Comparison of ENCODE assay signal across 22 cellular contexts in genomic region chr3:110493752-110494151, GRCh38.
"Had no signal": no experiment of that assay in that cellular context is flagged by ENCODE, and none has a peak within 500 bp of the region (broad histone marks: within the 10 kb centered on the region; RNA-seq: fewer than 3 reads in every experiment).

No MANE protein-coding gene starts in this region.

- H3K9me3 ChIP-seq: pancreas, suprapubic skin had no signal

- H3K36me3 ChIP-seq: heart right ventricle, pancreas, suprapubic skin, tibial nerve, WERI-Rb-1 had no signal

- H3K27me3 ChIP-seq: heart right ventricle, pancreas, suprapubic skin, tibial nerve had no signal

- H3K27me3 Mint-ChIP-seq: activated CD4-positive, alpha-beta T cell treated with anti-CD3 and anti-CD28 coated beads, Interleukin-2, amount 10 ng/mL, durations not matched to agents 7 days and 5 days; brain had no signal

- H3K4me1 ChIP-seq: heart right ventricle, pancreas, suprapubic skin, tibial nerve had no signal

- H3K27ac ChIP-seq: heart right ventricle, pancreas, skin epidermis, suprapubic skin, tibial nerve, WERI-Rb-1 had no signal

- DNase-seq: activated CD4-positive, alpha-beta T cell treated with anti-CD3 and anti-CD28 coated beads, Interleukin-2, amount 10 ng/mL, durations not matched to agents 7 days and 5 days; activated CD4-positive, CD25-positive, alpha-beta regulatory T cell treated with anti-CD3 and anti-CD28 coated beads, Interleukin-2, amount 50 U/mL, for 72 hours; activated CD8-positive, alpha-beta T cell treated with anti-CD3 and anti-CD28 coated beads, Interleukin-2, amount 10 ng/mL, durations not matched to agents 7 days and 5 days; activated gamma-delta T cell; aorta; foreskin fibroblast; heart right ventricle; islet precursor cell; left cardiac atrium; nephron progenitor cell; pancreas; right cardiac atrium; stimulated activated CD4-positive, alpha-beta T cell treated with anti-CD3 and anti-CD28 coated beads, Interleukin-1b, Interleukin-23, amount 100 ng/mL, for 48 hours; stimulated activated naive CD8-positive, alpha-beta T cell treated with anti-CD3 and anti-CD28 coated beads, Interleukin-15, amount 100 ng/mL, for 72 hours; WERI-Rb-1 had no signal

- H3K4me3 ChIP-seq: heart right ventricle, pancreas, skin epidermis, suprapubic skin, tibial nerve had no signal

- ATAC-seq: activated CD8-positive, alpha-beta T cell treated with anti-CD3 and anti-CD28 coated beads, Interleukin-2, amount 10 ng/mL, durations not matched to agents 7 days and 5 days; activated naive CD4-positive, alpha-beta T cell treated with anti-CD3 and anti-CD28 coated beads, Interleukin-2, amount 50 U/mL, for 72 hours; heart right ventricle; left cardiac atrium; right cardiac atrium; stimulated activated effector memory CD8-positive, alpha-beta T cell treated with anti-CD3 and anti-CD28 coated beads, Interleukin-12 subunit alpha, Interleukin-12 subunit beta, amount 100 ng/mL, for 72 hours; stimulated activated naive CD8-positive, alpha-beta T cell treated with anti-CD3 and anti-CD28 coated beads, Interleukin-15, amount 100 ng/mL, for 72 hours had no signal

- H3K9me3 Mint-ChIP-seq: activated CD4-positive, alpha-beta T cell treated with anti-CD3 and anti-CD28 coated beads, Interleukin-2, amount 10 ng/mL, durations not matched to agents 7 days and 5 days; activated T-helper 1 cell treated with anti-CD3 and anti-CD28 coated beads, Interleukin-12 subunit alpha, Interleukin-12 subunit beta, Interleukin-2, Interleukin-4 antibody, amounts not matched to agents 30 ng/mL and 10 ng/mL and 1 ng/mL, durations not matched to agents 14 hours and 24 hours and 36 hours had no signal

- H3K4me3 Mint-ChIP-seq: activated CD4-positive, alpha-beta T cell treated with anti-CD3 and anti-CD28 coated beads, Interleukin-2, amount 10 ng/mL, durations not matched to agents 7 days and 5 days; activated CD8-positive, alpha-beta T cell treated with anti-CD3 and anti-CD28 coated beads, Interleukin-2, amount 10 ng/mL, durations not matched to agents 7 days and 5 days; activated T-helper 1 cell treated with anti-CD3 and anti-CD28 coated beads, Interleukin-12 subunit alpha, Interleukin-12 subunit beta, Interleukin-2, Interleukin-4 antibody, amounts not matched to agents 30 ng/mL and 10 ng/mL and 1 ng/mL, durations not matched to agents 14 hours and 24 hours and 36 hours; brain; nephron progenitor cell; stimulated activated effector memory CD8-positive, alpha-beta T cell treated with anti-CD3 and anti-CD28 coated beads, Interleukin-12 subunit alpha, Interleukin-12 subunit beta, amount 100 ng/mL, for 72 hours; stimulated activated naive CD8-positive, alpha-beta T cell treated with anti-CD3 and anti-CD28 coated beads, Interleukin-15, amount 100 ng/mL, for 72 hours had no signal

- H3K27ac Mint-ChIP-seq: activated CD4-positive, alpha-beta T cell treated with anti-CD3 and anti-CD28 coated beads, Interleukin-2, amount 10 ng/mL, durations not matched to agents 7 days and 5 days; activated CD8-positive, alpha-beta T cell treated with anti-CD3 and anti-CD28 coated beads, Interleukin-2, amount 10 ng/mL, durations not matched to agents 7 days and 5 days; activated T-helper 1 cell treated with anti-CD3 and anti-CD28 coated beads, Interleukin-12 subunit alpha, Interleukin-12 subunit beta, Interleukin-2, Interleukin-4 antibody, amounts not matched to agents 30 ng/mL and 10 ng/mL and 1 ng/mL, durations not matched to agents 14 hours and 24 hours and 36 hours; nephron progenitor cell; stimulated activated effector memory CD8-positive, alpha-beta T cell treated with anti-CD3 and anti-CD28 coated beads, Interleukin-12 subunit alpha, Interleukin-12 subunit beta, amount 100 ng/mL, for 72 hours; stimulated activated naive CD8-positive, alpha-beta T cell treated with anti-CD3 and anti-CD28 coated beads, Interleukin-15, amount 100 ng/mL, for 72 hours had no signal

- H3K4me1 Mint-ChIP-seq: activated CD4-positive, alpha-beta T cell treated with anti-CD3 and anti-CD28 coated beads, Interleukin-2, amount 10 ng/mL, durations not matched to agents 7 days and 5 days; brain; nephron progenitor cell; stimulated activated effector memory CD8-positive, alpha-beta T cell treated with anti-CD3 and anti-CD28 coated beads, Interleukin-12 subunit alpha, Interleukin-12 subunit beta, amount 100 ng/mL, for 72 hours; stimulated activated naive CD8-positive, alpha-beta T cell treated with anti-CD3 and anti-CD28 coated beads, Interleukin-15, amount 100 ng/mL, for 72 hours had no signal

- H3K36me3 Mint-ChIP-seq: activated naive CD4-positive, alpha-beta T cell treated with anti-CD3 and anti-CD28 coated beads, Interleukin-2, amount 50 U/mL, for 72 hours; brain; stimulated activated effector memory CD8-positive, alpha-beta T cell treated with anti-CD3 and anti-CD28 coated beads, Interleukin-12 subunit alpha, Interleukin-12 subunit beta, amount 100 ng/mL, for 72 hours had no signal
